8 cellular contexts compared by ENCODE assay signal in the genomic region with DNA sequence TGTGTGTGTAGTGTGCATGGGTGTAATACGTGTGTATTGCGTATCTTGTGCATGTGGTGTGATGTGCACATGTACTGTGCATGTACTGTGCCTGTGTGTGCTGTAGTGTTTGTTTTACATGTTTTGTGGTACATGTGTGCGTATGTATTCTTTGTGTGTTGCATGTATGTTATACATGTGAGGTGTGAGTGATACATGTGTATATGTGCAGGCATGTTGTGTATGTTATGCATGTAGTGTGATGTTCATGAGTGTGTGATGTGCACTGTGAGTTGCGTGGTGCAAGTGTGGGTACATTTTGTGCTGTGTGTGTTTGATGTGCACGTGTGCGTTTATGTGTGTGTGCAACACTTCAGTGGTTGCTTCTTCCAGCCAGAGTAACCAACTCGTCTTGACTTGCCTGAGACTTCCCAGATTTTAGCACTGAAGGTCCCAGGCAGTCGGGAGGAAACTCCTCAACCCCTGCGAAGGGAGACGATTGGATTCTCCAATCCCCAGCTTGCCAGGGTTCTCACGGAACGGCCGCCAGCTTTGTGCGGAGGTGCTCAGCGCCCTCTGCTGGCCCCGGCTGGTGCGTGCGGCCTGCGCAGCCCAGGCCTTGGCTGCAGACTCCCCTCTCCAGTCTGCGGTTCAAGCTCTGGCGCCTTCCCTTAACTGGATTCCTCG. TPM values are rescaled to one million over a fixed set of nuclear protein-coding genes. Genes with fewer than 3 reads are reported as not detected.
DNase-seq lines count a peak whose midpoint lies in the region; ATAC-seq and TF ChIP-seq lines count a peak whose summit lies in the region.

No MANE protein-coding gene starts in this region.

- peak; percentile 38 to 42 for DNase-seq in activated CD4-positive, alpha-beta T cell treated with anti-CD3 and anti-CD28 coated beads, Interleukin-2, amount 50 U/mL, for 4 hours
- DNase-seq in endodermal cell, result peak; percentile 96
- DNase-seq in myocyte (ENCODE audit: low read depth), result peak; percentile 82
- peak; percentile 34 to 38 for DNase-seq in stimulated activated CD8-positive, alpha-beta memory T cell treated with anti-CD3 and anti-CD28 coated beads, Interleukin-7, amount 100 ng/mL, for 48 hours (ENCODE audit: extremely low read depth in 1 of 2, low read depth in 1 of 2)
- DNase-seq in UCSD-AML1 (lab: John Stamatoyannopoulos, UW; ENCODE audit: unreplicated experiment), result no peak

- no peaks in the 10 kb centered on the region for H3K9me3 Mint-ChIP-seq in endodermal cell

- H3K4me3 Mint-ChIP-seq in endodermal cell, result no peak overlapping the region

- no peaks in the 10 kb centered on the region for H3K36me3 Mint-ChIP-seq in endodermal cell (ENCODE audit: low read depth)

- peaks cover 40% of the 10 kb centered on the region for H3K27me3 Mint-ChIP-seq in endodermal cell (ENCODE audit: insufficient read depth)

- no peaks in the 10 kb centered on the region for H3K36me3 ChIP-seq in endodermal cell (ENCODE audit: control insufficient read depth, insufficient read depth, low read length)

- WGBS in endodermal cell (ENCODE audit: insufficient coverage in 1 of 2, insufficient read length in 1 of 2), 2 experiments, result 25 to 32% methylated on average over 17 to 22 of the region's 22 CpGs

- peaks cover 12% of the 10 kb centered on the region for H3K27me3 ChIP-seq in endodermal cell (ENCODE audit: control insufficient read depth, insufficient read depth, low read length, poor library complexity, severe bottlenecking)

- no peak overlapping the region for H3K27ac Mint-ChIP-seq in endodermal cell

- no peaks in the 10 kb centered on the region for H3K4me1 ChIP-seq in endodermal cell (ENCODE audit: control insufficient read depth, insufficient read depth, low read length)

- H3K27ac ChIP-seq in endodermal cell (ENCODE audit: low read depth, low read length), result no peak overlapping the region

- no peak overlapping the region for H3K4me3 ChIP-seq in endodermal cell (ENCODE audit: low read length)

- TF ChIP-seq CTCF in endodermal cell (conservative IDR thresholded peaks at IDR 0.05), result peak; percentile 98

- ATAC-seq in GM19023 (IDR thresholded peaks at IDR 0.05; ENCODE audit: unreplicated experiment) (peak; percentile 77), HG03460 (IDR thresholded peaks at IDR 0.05; ENCODE audit: unreplicated experiment) (peak; percentile 54), GM19328 (IDR thresholded peaks at IDR 0.05; ENCODE audit: unreplicated experiment) (no peak)

- H3K4me1 Mint-ChIP-seq in endodermal cell, result peaks cover 9% of the 10 kb centered on the region

- no peaks in the 10 kb centered on the region for H3K9me3 ChIP-seq in endodermal cell (ENCODE audit: control insufficient read depth, low read length)

- H3K9ac ChIP-seq in endodermal cell (ENCODE audit: extremely low read depth, low read length, poor library complexity, severe bottlenecking), result no peak overlapping the region

RNA-seq across cellular contexts. Expression of a gene that starts 3.6 kb away (rescaled TPM):
- under 1 TPM in 1 of 2 donors, not detected in 1; 0.13 TPM for total RNA-seq in endodermal cell
- polyA plus RNA-seq in endodermal cell (2013, experiment 1 of 2), result 0.11 TPM
- 0.08 TPM for polyA plus RNA-seq in endodermal cell (2013, experiment 2 of 2)
- total RNA-seq in myocyte, result 0.91 and 1.3 TPM in 2 replicates
- 1.7 TPM for polyA plus RNA-seq in myocyte (2012)
